In the genomic region with DNA sequence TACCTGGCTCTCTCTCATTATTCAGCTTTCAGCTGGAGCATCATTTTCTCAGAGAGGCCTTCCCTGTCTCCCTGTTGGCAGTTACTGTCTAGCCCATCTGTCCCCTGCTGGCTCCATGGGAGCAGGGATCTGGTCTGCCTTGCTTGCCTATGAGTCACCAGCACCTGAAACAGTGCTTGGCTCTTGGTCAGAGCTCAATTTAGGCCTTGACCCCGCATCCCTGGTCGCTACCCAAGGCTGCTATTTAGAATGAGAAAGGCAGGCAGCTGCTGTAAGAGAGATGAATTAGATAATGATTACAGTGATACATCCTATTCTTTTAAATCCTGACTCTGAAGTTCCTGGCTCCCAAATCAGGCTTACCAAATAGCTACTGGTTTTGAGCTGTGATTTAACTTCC, we compare ENCODE assay signal across 13 cellular contexts. TPM values are rescaled to one million over a fixed set of nuclear protein-coding genes. Genes with fewer than 3 reads are reported as not detected.
A peak's percentile ranks its signal among the peaks of the same experiment; 100 is the strongest.
DNase-seq lines count a peak whose midpoint lies in the region; ATAC-seq, FAIRE-seq and TF ChIP-seq lines count a peak whose summit lies in the region.
"Had no signal": no experiment of that assay in that cellular context is flagged by ENCODE, and none has a peak within 500 bp of the region (broad histone marks: within the 10 kb centered on the region; RNA-seq: fewer than 3 reads in every experiment).

No MANE protein-coding gene starts in this region.

- H3K9me3 ChIP-seq in mammary epithelial cell (replicated peaks; ENCODE audit: insufficient read depth, low read length) (no peaks in the 10 kb centered on the region), pancreas (no peaks in the 10 kb centered on the region)
- H3K9me3 ChIP-seq: thyroid gland had no signal

- H3K36me3 ChIP-seq in mammary epithelial cell (ENCODE audit: insufficient read depth, low read length) (no peaks in the 10 kb centered on the region), pancreas (no peaks in the 10 kb centered on the region)
- H3K36me3 ChIP-seq: thyroid gland had no signal

- WGBS in mammary epithelial cell (ENCODE audit: low coverage, missing lambda C conversion rate), result 90% methylated on average over 2 of the region's 2 CpGs
- 72 to 78% methylated on average over 2 of the region's 2 CpGs for WGBS in pancreas, 2 donors

- dilution Hi-C loops in mammary epithelial cell (cut with HindIII; ENCODE audit: low sequenced_read_pairs), result no loop called here

- H3K4me3 ChIP-seq in mammary epithelial cell (replicated peaks in 1 of 3; ENCODE audit: insufficient read depth in 1 of 3, low read depth in 2 of 3, low read length in 3 of 3) (no peak overlapping the region), pancreas (no peak overlapping the region)
- H3K4me3 ChIP-seq: thyroid gland had no signal

- H3K27ac ChIP-seq in mammary epithelial cell (ENCODE audit: insufficient read depth, low read depth, low read length) (no peak overlapping the region), pancreas (no peak overlapping the region)
- H3K27ac ChIP-seq: HL-60, thyroid gland had no signal

- CTCF ChIA-PET in mammary epithelial cell (lab: Charles Lee; ENCODE audit: low non-redundant PET), result no interaction called here

- no peaks in the 10 kb centered on the region for H3K79me2 ChIP-seq in mammary epithelial cell (ENCODE audit: insufficient read depth, low read length)

- H3K4me2 ChIP-seq in mammary epithelial cell (ENCODE audit: insufficient read depth, low read depth, low read length), result no peak overlapping the region

- no peak for FAIRE-seq in pancreas (lab: Jason Lieb, UNC)

- H3K4me1 ChIP-seq in mammary epithelial cell (ENCODE audit: insufficient read depth, low read length), result no peaks in the 10 kb centered on the region
- H3K4me1 ChIP-seq in pancreas, result peaks cover 0 to 12% (median 11%) of the 10 kb centered on the region in 3 donors
- H3K4me1 ChIP-seq: thyroid gland had no signal

- no peaks in the 10 kb centered on the region for H4K20me1 ChIP-seq in mammary epithelial cell (ENCODE audit: insufficient read depth, low read length)

- TF ChIP-seq CTCF in mammary epithelial cell (conservative IDR thresholded peaks at IDR 0.05 in 1 of 2, IDR thresholded peaks at IDR 0.05 in 1 of 2; ENCODE audit: extremely low read depth in 1 of 2, insufficient read depth in 1 of 2, low read depth in 1 of 2, low read length in 2 of 2) (no peak), pancreas (IDR thresholded peaks at IDR 0.05) (no peak)

- intact Hi-C loops in mammary epithelial cell (cut with micrococcal nuclease) (no loop called here), pancreas (cut with DNase I) (no loop called here)

- in situ Hi-C loops in mammary epithelial cell (cut with MboI; ENCODE audit: low sequenced_read_pairs in 2 of 2), result no loop called here

- H3K27me3 ChIP-seq in mammary epithelial cell (ENCODE audit: insufficient read depth, low read length) (no peaks in the 10 kb centered on the region), pancreas (no peaks in the 10 kb centered on the region)
- H3K27me3 ChIP-seq: thyroid gland had no signal

- BruUV-seq in mammary epithelial cell (replicated peaks; lab: Mats Ljungman, UMichigan), result no TSS peak

- peak; percentile 15 for DNase-seq in ELR (ENCODE audit: low read depth)
- DNase-seq in NCI-H1694 (lab: John Stamatoyannopoulos, UW), result peak; percentile 32
- peak; percentile 15 for DNase-seq in mammary epithelial cell
- peak in 4 of 6 donors; percentile 26 to 69 (median 40) for DNase-seq in pancreas
- no peak for DNase-seq in epidermal melanocyte (ENCODE audit: insufficient read length, low spot score)
- DNase-seq in cortex of kidney (lab: John Stamatoyannopoulos, UW), result no peak
- no peak for DNase-seq in NCI-H524 treated with DMSO at 0.1 percent for 48 hours (lab: John Stamatoyannopoulos, UW)
- DNase-seq: activated naive CD8-positive, alpha-beta T cell treated with anti-CD3 and anti-CD28 coated beads, Interleukin-2, amount 10 ng/mL, durations not matched to agents 7 days and 5 days; CD4-positive, alpha-beta memory T cell; immature natural killer cell; SIG-M5; thyroid gland had no signal

- no peak overlapping the region for H3K9ac ChIP-seq in mammary epithelial cell (ENCODE audit: insufficient read depth, low read length)

- no peak overlapping the region for H2AFZ ChIP-seq in mammary epithelial cell (ENCODE audit: low read depth, low read length)

- peak; percentile 58 to 78 (median 74) for ATAC-seq in pancreas

RNA-seq across cellular contexts. Expression of a gene that starts 32.9 kb away (rescaled TPM):
- total RNA-seq in mammary epithelial cell (under 1 TPM; 0.33 to 0.71 TPM), pancreas (10 to 100 TPM in 1 of 6 donors, 1 to 10 TPM in 4, under 1 TPM in 1; 0.75 to 25.2 (median 2.1) TPM)
- polyA plus RNA-seq in mammary epithelial cell (0.25 TPM), pancreas (1 to 10 TPM; 1.9 to 2.8 TPM)
- polyA minus RNA-seq in mammary epithelial cell, result not detected
- total RNA-seq: activated naive CD8-positive, alpha-beta T cell treated with anti-CD3 and anti-CD28 coated beads, Interleukin-2, amount 10 ng/mL, durations not matched to agents 7 days and 5 days; CD4-positive, alpha-beta memory T cell had no signal
- polyA plus RNA-seq: CD4-positive, alpha-beta memory T cell; immature natural killer cell had no signal

Comparison
In these comparisons a context has a peak if more than half of its experiments do, and no peak if none do; other contexts are left out.
1. DNase-seq: peak in ELR (single experiment), NCI-H1694 (single experiment), mammary epithelial cell (single experiment) and pancreas (4 of 6); none in epidermal melanocyte (single experiment), cortex of kidney (single experiment) and NCI-H524 treated with DMSO at 0.1 percent for 48 hours (single experiment).